Comparison of ENCODE assay signal across 8 cellular contexts in the genomic region with DNA sequence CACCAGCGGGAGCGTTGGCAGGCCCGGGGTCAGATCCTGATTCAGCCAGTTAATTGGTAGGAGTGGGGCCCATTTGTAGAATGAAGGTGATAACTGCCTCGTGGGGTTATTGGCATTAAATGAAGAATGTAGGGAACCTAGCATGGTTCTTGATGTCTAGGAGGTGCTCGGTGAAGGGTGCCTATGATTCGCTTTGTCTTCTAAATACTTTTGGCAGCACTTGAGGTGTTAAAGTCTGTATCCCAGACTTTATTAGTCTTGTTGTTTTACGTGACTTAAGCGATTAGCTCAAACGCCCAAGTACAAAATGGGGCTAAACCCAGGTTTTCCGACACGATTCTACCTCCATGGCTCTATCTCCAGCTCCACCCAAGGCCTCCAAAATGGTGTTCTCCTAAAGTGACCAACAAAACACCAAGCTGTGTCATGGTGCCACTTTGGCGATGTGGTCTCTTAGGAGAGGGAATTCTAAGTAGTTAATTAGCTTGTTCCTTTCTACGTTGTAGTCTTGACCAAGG. TPM values are rescaled to one million over a fixed set of nuclear protein-coding genes. Genes with fewer than 3 reads are reported as not detected.
DNase-seq lines count a peak whose midpoint lies in the region; ATAC-seq and TF ChIP-seq lines count a peak whose summit lies in the region.

No MANE protein-coding gene starts in this region.

- TSS peak; percentile 81 for BruUV-seq in Caco-2 (replicated peaks; lab: Mats Ljungman, UMichigan)
- TSS peak; percentile 78 for BruUV-seq in PC-3 (replicated peaks; lab: Mats Ljungman, UMichigan)

- H3K4me2 ChIP-seq in PC-3 (ENCODE audit: low read length) (peak overlapping the region; percentile 87), osteoblast (ENCODE audit: insufficient read depth, low read length) (peak overlapping the region; percentile 79)

- TF ChIP-seq CTCF in Caco-2 (IDR thresholded peaks at IDR 0.05; ENCODE audit: insufficient read depth in 1 of 2, low read depth in 1 of 2, low read length in 1 of 2, severe bottlenecking in 1 of 2, unreplicated experiment in 1 of 2), result no peak
- no peak for TF ChIP-seq CTCF in PC-3 (conservative IDR thresholded peaks at IDR 0.05; ENCODE audit: low read depth, low read length)
- TF ChIP-seq CTCF in osteoblast (IDR thresholded peaks at IDR 0.05; ENCODE audit: extremely low read depth, low read depth, low read length), result no peak

- peak overlapping the region; percentile 96 for H3K27ac Mint-ChIP-seq in Caco-2 (ENCODE audit: unreplicated experiment)

- POLR2A ChIA-PET in Caco-2 (lab: Charles Lee), result interaction anchor here (0.7 to 1.1 kb wide), 2 partner anchors 58 to 81 kb away, joined by 3 to 9 read pairs; no protein-coding TSS in a partner anchor
- POLR2A ChIA-PET in PC-3 (lab: Charles Lee; ENCODE audit: unreplicated experiment), result interaction anchor here (0.6 to 1.0 kb wide), 5 partner anchors 16 to 69 kb away, joined by 3 to 6 read pairs (median 4); no protein-coding TSS in a partner anchor

- CTCF ChIA-PET in Caco-2 (lab: Charles Lee), result no interaction called here
- CTCF ChIA-PET in PC-3 (lab: Charles Lee), result interaction anchor here (0.6 kb wide), 1 partner anchor 46 kb away, joined by 4 read pairs; no protein-coding TSS in a partner anchor

- H3K36me3 ChIP-seq in Caco-2 (ENCODE audit: control insufficient read depth, insufficient read depth, low read length) (peaks cover 2% of the 10 kb centered on the region; the same call in 1 of the 2 replicates), PC-3 (ENCODE audit: low read depth, low read length) (peaks cover 13% of the 10 kb centered on the region), osteoblast (ENCODE audit: insufficient read depth, low read length) (peaks cover 10% of the 10 kb centered on the region)

- H4K20me1 ChIP-seq in PC-3 (ENCODE audit: low read length), result peaks cover 14% of the 10 kb centered on the region
- peaks cover 29% of the 10 kb centered on the region for H4K20me1 ChIP-seq in osteoblast (ENCODE audit: insufficient read depth, low read length)

- peak overlapping the region; percentile 94 for H3K9ac ChIP-seq in PC-3 (ENCODE audit: low read length)

- H3K27me3 Mint-ChIP-seq in Caco-2 (ENCODE audit: insufficient read depth, unreplicated experiment), result no peaks in the 10 kb centered on the region

- in situ Hi-C loops in G401 (cut with HindIII; ENCODE audit: low sequenced_read_pairs), result no loop called here

- H3K4me3 ChIP-seq in Caco-2 (ENCODE audit: low read depth, low read length) (peak overlapping the region; percentile 79), PC-3 (ENCODE audit: low read length) (peak overlapping the region; percentile 67), osteoblast (ENCODE audit: insufficient read depth, low read length) (peak overlapping the region; percentile 71)

- peak overlapping the region; percentile 99 for H3K4me3 Mint-ChIP-seq in Caco-2 (ENCODE audit: unreplicated experiment)

- peak overlapping the region; percentile 93 for H3K27ac ChIP-seq in PC-3 (ENCODE audit: low read length)
- H3K27ac ChIP-seq in epithelial cell of prostate, result peak overlapping the region; percentile 100
- H3K27ac ChIP-seq in osteoblast (ENCODE audit: low read depth, low read length), result peak overlapping the region; percentile 76

- H3K9me2 ChIP-seq in PC-3 (replicated peaks; ENCODE audit: low read length), result no peaks in the 10 kb centered on the region

- intact Hi-C loops in Caco-2 (cut with micrococcal nuclease; ENCODE audit: unreplicated experiment), result no loop called here
- intact Hi-C loops in PC-3 (cut with micrococcal nuclease), result loop anchor here (10.0 kb wide), 1 partner anchor 299 kb away; a partner anchor contains a TSS

- no peak for DNase-seq in Caco-2
- no peak for DNase-seq in PC-3
- DNase-seq in epithelial cell of prostate (ENCODE audit: low read depth, low spot score), result no peak
- no peak for DNase-seq in osteoblast (ENCODE audit: insufficient read length, low spot score, missing footprints)
- no peak for DNase-seq in G401 (ENCODE audit: low spot score)
- no peak for DNase-seq in effector CD4-positive, alpha-beta T cell
- no peak for DNase-seq in activated effector memory CD4-positive, alpha-beta T cell treated with anti-CD3 and anti-CD28 coated beads, Interleukin-2, amount 50 U/mL, for 16 hours

- H2AFZ ChIP-seq in PC-3 (ENCODE audit: low read length) (peak overlapping the region; percentile 55), osteoblast (ENCODE audit: low read length) (peak overlapping the region; percentile 71)

- ATAC-seq in PC-3 (no peak), HG02610 (IDR thresholded peaks at IDR 0.05; ENCODE audit: unreplicated experiment) (no peak)

- H3K79me2 ChIP-seq in PC-3 (ENCODE audit: low read length) (peaks cover 48% of the 10 kb centered on the region), osteoblast (ENCODE audit: insufficient read depth, low read length) (peaks cover 35% of the 10 kb centered on the region)

- H3K27me3 ChIP-seq in Caco-2 (replicated peaks; ENCODE audit: control insufficient read depth, insufficient read depth, low read length), result no peaks in the 10 kb centered on the region
- H3K27me3 ChIP-seq in PC-3 (ENCODE audit: low read length), result no peaks in the 10 kb centered on the region
- H3K27me3 ChIP-seq in osteoblast (ENCODE audit: insufficient read depth, low read length), result no peaks in the 10 kb centered on the region

- H3K4me1 ChIP-seq in Caco-2 (peaks cover 20% of the 10 kb centered on the region), PC-3 (ENCODE audit: insufficient read depth, low read length) (peaks cover 64% of the 10 kb centered on the region), osteoblast (ENCODE audit: insufficient read depth, low read length) (peaks cover 46% of the 10 kb centered on the region)

- H3K4me1 Mint-ChIP-seq in Caco-2 (ENCODE audit: low read depth, unreplicated experiment), result peaks cover 23% of the 10 kb centered on the region

- H3K9me3 ChIP-seq in Caco-2 (no peaks in the 10 kb centered on the region), PC-3 (ENCODE audit: low read length) (no peaks in the 10 kb centered on the region), osteoblast (ENCODE audit: low read depth, low read length) (no peaks in the 10 kb centered on the region)

- H3F3A ChIP-seq in PC-3 (ENCODE audit: low read length, unreplicated experiment), result peaks cover 15% of the 10 kb centered on the region

- H3K9me3 Mint-ChIP-seq in Caco-2 (ENCODE audit: unreplicated experiment), result no peaks in the 10 kb centered on the region

- H3K36me3 Mint-ChIP-seq in Caco-2 (ENCODE audit: insufficient read depth, unreplicated experiment), result peaks cover 16% of the 10 kb centered on the region

RNA-seq across cellular contexts. Expression of a gene that starts 1.0 kb away (rescaled TPM):
- total RNA-seq in Caco-2 (2022), result 91.4 and 96.6 TPM in 2 replicates
- total RNA-seq in PC-3 (2014; rRNA removed), result 154 and 185 TPM in 2 replicates
- total RNA-seq in osteoblast, result 138 and 143 TPM in 2 replicates
- 70.9 and 74.5 TPM in 2 replicates for total RNA-seq in G401 (2014; rRNA removed; shearing (Covaris generic))
